ENCODE assay signal across 15 cellular contexts in genomic region chr4:77765720-77766119, GRCh38.
"Had no signal": no experiment of that assay in that cellular context is flagged by ENCODE, and none has a peak within 500 bp of the region (broad histone marks: within the 10 kb centered on the region; RNA-seq: fewer than 3 reads in every experiment).

No MANE protein-coding gene starts in this region.

- H3K4me1 ChIP-seq: heart left ventricle, neural progenitor cell, right atrium auricular region had no signal

- ATAC-seq: esophagus mucosa, heart left ventricle, left colon had no signal

- H3K9me3 ChIP-seq: ovary had no signal

- H3K27me3 Mint-ChIP-seq: naive B cell had no signal

- H3K36me3 ChIP-seq: ovary had no signal

- H3K27ac Mint-ChIP-seq: neural progenitor cell had no signal

- H3K4me1 Mint-ChIP-seq: neural progenitor cell had no signal

- DNase-seq: effector memory CD4-positive, alpha-beta T cell; heart left ventricle; hippocampal formation; left colon; mesendoderm; naive B cell; nucleus accumbens; ovary; small intestine; stimulated activated CD4-positive, alpha-beta T cell treated with anti-CD3 and anti-CD28 coated beads, Interleukin-12 subunit alpha, Interleukin-12 subunit beta, amount 100 ng/mL, for 4 hours; stimulated activated naive CD4-positive, alpha-beta T cell treated with Interleukin-2 at 50 U/mL for 16 hours; trophoblast cell had no signal

- H3K27me3 ChIP-seq: heart left ventricle, neural progenitor cell, ovary, right atrium auricular region had no signal

- H3K4me3 ChIP-seq: heart left ventricle, neural progenitor cell, ovary, right atrium auricular region had no signal

- H3K27ac ChIP-seq: heart left ventricle, neural progenitor cell, ovary, right atrium auricular region had no signal

- H3K4me3 Mint-ChIP-seq: naive B cell, neural progenitor cell had no signal
